In genomic region chr21:42009018-42009830, GRCh38 we compare ENCODE assay signal across 8 cellular contexts. TPM values are rescaled to one million over a fixed set of nuclear protein-coding genes. Genes with fewer than 3 reads are reported as not detected.
DNase-seq lines count a peak whose midpoint lies in the region; ATAC-seq and TF ChIP-seq lines count a peak whose summit lies in the region.

No MANE protein-coding gene starts in this region.

- peak; percentile 22 for ATAC-seq in GM21526 (IDR thresholded peaks at IDR 0.05; ENCODE audit: low FRiP score, unreplicated experiment)
- ATAC-seq in WTC11, result peak; percentile 29
- ATAC-seq in central memory CD8-positive, alpha-beta T cell (replicated peaks; ENCODE audit: extremely low read depth, poor library complexity, severe bottlenecking), result peak; percentile 5
- no peak for ATAC-seq in HG03565 (IDR thresholded peaks at IDR 0.05; ENCODE audit: unreplicated experiment)

- peaks cover under 1% of the 10 kb centered on the region; the same call in 1 of the 2 replicates for H3K9me3 Mint-ChIP-seq in WTC11
- no peaks in the 10 kb centered on the region for H3K9me3 Mint-ChIP-seq in central memory CD8-positive, alpha-beta T cell

- CTCF ChIA-PET in WTC11 (lab: Charles Lee), result interaction anchor here (1.1 kb wide), 1 partner anchor 99 kb away, joined by 5 read pairs; no protein-coding TSS in a partner anchor

- no peak overlapping the region for H3K27ac Mint-ChIP-seq in WTC11
- peak overlapping the region; percentile 99 for H3K27ac Mint-ChIP-seq in central memory CD8-positive, alpha-beta T cell (ENCODE audit: low read depth)

- H3K27ac ChIP-seq in layer of hippocampus (ENCODE audit: low read depth, low read length), result peak overlapping the region; percentile 99

- H3K4me1 Mint-ChIP-seq in WTC11, result peaks cover 12% of the 10 kb centered on the region
- peaks cover 5% of the 10 kb centered on the region for H3K4me1 Mint-ChIP-seq in central memory CD8-positive, alpha-beta T cell

- peaks cover 26% of the 10 kb centered on the region for H3K27me3 Mint-ChIP-seq in WTC11 (ENCODE audit: low read depth)
- no peaks in the 10 kb centered on the region for H3K27me3 Mint-ChIP-seq in central memory CD8-positive, alpha-beta T cell

- POLR2A ChIA-PET in WTC11 (lab: Charles Lee), result interaction anchor here (0.6 kb wide), 1 partner anchor 99 kb away, joined by 3 read pairs; no protein-coding TSS in a partner anchor

- no peak for TF ChIP-seq CTCF in WTC11 (IDR thresholded peaks at IDR 0.05)

- peak overlapping the region; percentile 74 for H3K4me3 Mint-ChIP-seq in WTC11
- peak overlapping the region; percentile 87 for H3K4me3 Mint-ChIP-seq in central memory CD8-positive, alpha-beta T cell

- DNase-seq in ELF-1 (ENCODE audit: low read depth, low spot score) (peak; percentile 64), KBM-7 (peak; percentile 63), WTC11 (ENCODE audit: low spot score) (peak; percentile 62)
- DNase-seq in central memory CD8-positive, alpha-beta T cell (ENCODE audit: low spot score in 2 of 2), result no peak
- DNase-seq in stimulated activated CD4-positive, alpha-beta T cell treated with anti-CD3 and anti-CD28 coated beads, Interleukin-2, amount 100 ng/mL, for 24 hours, result peak; percentile 72 to 73

- H3K36me3 Mint-ChIP-seq in WTC11, result 0 out of 2 replicates have a peak, but pooled peaks cover 3% of the 10 kb centered on the region
- peaks cover 17% of the 10 kb centered on the region for H3K36me3 Mint-ChIP-seq in central memory CD8-positive, alpha-beta T cell (ENCODE audit: insufficient read depth)

- H3K27me3 ChIP-seq in layer of hippocampus (ENCODE audit: control insufficient read depth, insufficient read depth, low read length), result no peaks in the 10 kb centered on the region

- in situ Hi-C loops in KBM-7 (cut with MboI; ENCODE audit: low pct_unique_long_range_greater_than_20kb, low sequenced_read_pairs), result no loop called here

TF ChIP-seq in WTC11, 78 proteins besides CTCF, POLR2A, EP300 and RAD21:
- peak; percentile 25; the same call in 1 of the 2 replicates for TF ChIP-seq MYBL2 (CRISPR knock-in tag; IDR thresholded peaks at IDR 0.05)
- peak; percentile 77; the same call in 1 of the 2 replicates for TF ChIP-seq KAT7 (CRISPR knock-in tag; IDR thresholded peaks at IDR 0.05; ENCODE audit: borderline replicate concordance)
- no peak for TF ChIP-seq ZBTB21 (CRISPR knock-in tag; IDR thresholded peaks at IDR 0.05; ENCODE audit: borderline replicate concordance)
- 0 out of 2 replicates have a peak, but pooled peaks have one; percentile 30 for TF ChIP-seq JUN (CRISPR knock-in tag; IDR thresholded peaks at IDR 0.05)
- 0 out of 2 replicates have a peak, but pooled peaks have one; percentile 2 for TF ChIP-seq ETV6 (CRISPR knock-in tag; IDR thresholded peaks at IDR 0.05)
- TF ChIP-seq, protein P1, sequence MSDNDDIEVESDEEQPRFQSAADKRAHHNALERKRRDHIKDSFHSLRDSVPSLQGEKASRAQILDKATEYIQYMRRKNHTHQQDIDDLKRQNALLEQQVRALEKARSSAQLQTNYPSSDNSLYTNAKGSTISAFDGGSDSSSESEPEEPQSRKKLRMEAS (CRISPR knock-in tag; IDR thresholded peaks at IDR 0.05), result peak; percentile 25; the same call in 1 of the 2 replicates
- no peak for TF ChIP-seq NR2C2 (CRISPR knock-in tag; IDR thresholded peaks at IDR 0.05)
- TF ChIP-seq ELF4 (CRISPR knock-in tag; IDR thresholded peaks at IDR 0.05; ENCODE audit: low read depth), result 0 out of 2 replicates have a peak, but pooled peaks have one; percentile 31

RNA-seq across cellular contexts. Expression of gene ZBTB21, which starts 0.9 kb away (rescaled TPM):
- 13.8 to 14.2 TPM (median 14.2 TPM) in 3 replicates for total RNA-seq in WTC11 (2021)

RNA-seq across cellular contexts. Expression of gene C2CD2, which starts 55.4 kb away (rescaled TPM):
- total RNA-seq in WTC11 (2021), result 11.2 to 14.9 TPM (median 14.1 TPM) in 3 replicates

Comparison
In these comparisons a context has a peak if more than half of its experiments do, and no peak if none do; other contexts are left out.
1. DNase-seq: peak in ELF-1 (single experiment), KBM-7 (single experiment), WTC11 (single experiment) and stimulated activated CD4-positive, alpha-beta T cell treated with anti-CD3 and anti-CD28 coated beads, Interleukin-2, amount 100 ng/mL, for 24 hours (2 of 2); none in central memory CD8-positive, alpha-beta T cell (0 of 2).